15 cellular contexts compared by ENCODE assay signal in genomic region chrX:149198980-149199732, GRCh38.
DNase-seq lines count a peak whose midpoint lies in the region; ATAC-seq and TF ChIP-seq lines count a peak whose summit lies in the region.
"Had no signal": no experiment of that assay in that cellular context is flagged by ENCODE, and none has a peak within 500 bp of the region (broad histone marks: within the 10 kb centered on the region; RNA-seq: fewer than 3 reads in every experiment).

No MANE protein-coding gene starts in this region.

- no peak overlapping the region for H3K4me3 ChIP-seq in esophagus squamous epithelium
- H3K4me3 ChIP-seq in Peyer's patch, result no peak overlapping the region
- H3K4me3 ChIP-seq: SK-N-MC had no signal

- TF ChIP-seq POLR2A in esophagus squamous epithelium (IDR thresholded peaks at IDR 0.05) (no peak), Peyer's patch (IDR thresholded peaks at IDR 0.05) (no peak)

- no peak overlapping the region for H3K4me3 Mint-ChIP-seq in activated CD4-positive, alpha-beta memory T cell treated with anti-CD3 and anti-CD28 coated beads for 36 hours
- H3K4me3 Mint-ChIP-seq in activated CD4-positive, alpha-beta memory T cell treated with anti-CD3 and anti-CD28 coated beads, Interleukin-2, amount 10 ng/mL, durations not matched to agents 7 days and 5 days, result no peak overlapping the region
- H3K4me3 Mint-ChIP-seq: type B pancreatic cell had no signal

- H3K27ac ChIP-seq in esophagus squamous epithelium (no peak overlapping the region), Peyer's patch (no peak overlapping the region)
- H3K27ac ChIP-seq: SK-N-MC had no signal

- no peaks in the 10 kb centered on the region for H3K4me1 Mint-ChIP-seq in activated CD4-positive, alpha-beta memory T cell treated with anti-CD3 and anti-CD28 coated beads for 36 hours (ENCODE audit: low read depth)
- H3K4me1 Mint-ChIP-seq in activated CD4-positive, alpha-beta memory T cell treated with anti-CD3 and anti-CD28 coated beads, Interleukin-2, amount 10 ng/mL, durations not matched to agents 7 days and 5 days, result no peaks in the 10 kb centered on the region

- DNase-seq in activated CD4-positive, alpha-beta memory T cell treated with anti-CD3 and anti-CD28 coated beads for 36 hours, result peak; percentile 16
- DNase-seq in activated CD4-positive, alpha-beta memory T cell treated with anti-CD3 and anti-CD28 coated beads, Interleukin-2, amount 10 ng/mL, durations not matched to agents 7 days and 5 days, result no peak
- DNase-seq in stimulated activated CD8-positive, alpha-beta memory T cell treated with anti-CD3 and anti-CD28 coated beads, Interleukin-15, amount 100 ng/mL, for 48 hours (ENCODE audit: low read depth in 2 of 2), result peak; percentile 33 to 49
- DNase-seq in esophagus squamous epithelium (lab: John Stamatoyannopoulos, UW) (no peak), Peyer's patch (no peak), NCI-H1105 treated with DMSO at 0.1 percent for 48 hours (lab: John Stamatoyannopoulos, UW) (no peak)
- DNase-seq: aorta, DMS53, foreskin fibroblast, NCI-H187 treated with DMSO at 0.1 percent for 48 hours had no signal

- CTCF ChIA-PET in activated CD4-positive, alpha-beta memory T cell treated with anti-CD3 and anti-CD28 coated beads for 36 hours (lab: Charles Lee), result no interaction called here
- CTCF ChIA-PET in activated CD4-positive, alpha-beta memory T cell treated with anti-CD3 and anti-CD28 coated beads, Interleukin-2, amount 10 ng/mL, durations not matched to agents 7 days and 5 days (lab: Charles Lee), result no interaction called here

- peaks cover 3% of the 10 kb centered on the region for H3K9me3 Mint-ChIP-seq in activated CD4-positive, alpha-beta memory T cell treated with anti-CD3 and anti-CD28 coated beads for 36 hours
- no peaks in the 10 kb centered on the region for H3K9me3 Mint-ChIP-seq in activated CD4-positive, alpha-beta memory T cell treated with anti-CD3 and anti-CD28 coated beads, Interleukin-2, amount 10 ng/mL, durations not matched to agents 7 days and 5 days
- H3K9me3 Mint-ChIP-seq: type B pancreatic cell had no signal

- peaks cover 0 to 5% (median 0%) of the 10 kb centered on the region in 3 donors for H3K9me3 ChIP-seq in esophagus squamous epithelium
- no peaks in the 10 kb centered on the region for H3K9me3 ChIP-seq in Peyer's patch

- H3K36me3 ChIP-seq in esophagus squamous epithelium (no peaks in the 10 kb centered on the region), Peyer's patch (no peaks in the 10 kb centered on the region)

- H3K4me1 ChIP-seq in esophagus squamous epithelium (no peaks in the 10 kb centered on the region), Peyer's patch (no peaks in the 10 kb centered on the region)

- H3K27me3 Mint-ChIP-seq in activated CD4-positive, alpha-beta memory T cell treated with anti-CD3 and anti-CD28 coated beads for 36 hours, result peaks cover 3% of the 10 kb centered on the region
- H3K27me3 Mint-ChIP-seq in activated CD4-positive, alpha-beta memory T cell treated with anti-CD3 and anti-CD28 coated beads, Interleukin-2, amount 10 ng/mL, durations not matched to agents 7 days and 5 days, result no peaks in the 10 kb centered on the region
- H3K27me3 Mint-ChIP-seq: progenitor cell of endocrine pancreas, type B pancreatic cell had no signal

- no peak overlapping the region for H3K27ac Mint-ChIP-seq in activated CD4-positive, alpha-beta memory T cell treated with anti-CD3 and anti-CD28 coated beads for 36 hours
- H3K27ac Mint-ChIP-seq in activated CD4-positive, alpha-beta memory T cell treated with anti-CD3 and anti-CD28 coated beads, Interleukin-2, amount 10 ng/mL, durations not matched to agents 7 days and 5 days, result no peak overlapping the region
- H3K27ac Mint-ChIP-seq: progenitor cell of endocrine pancreas, type B pancreatic cell had no signal

- no peaks in the 10 kb centered on the region for H3K27me3 ChIP-seq in esophagus squamous epithelium
- no peaks in the 10 kb centered on the region for H3K27me3 ChIP-seq in Peyer's patch

- TF ChIP-seq CTCF in esophagus squamous epithelium (IDR thresholded peaks at IDR 0.05) (no peak), Peyer's patch (IDR thresholded peaks at IDR 0.05) (no peak)

- no peaks in the 10 kb centered on the region for H3K36me3 Mint-ChIP-seq in activated CD4-positive, alpha-beta memory T cell treated with anti-CD3 and anti-CD28 coated beads for 36 hours
- no peaks in the 10 kb centered on the region for H3K36me3 Mint-ChIP-seq in activated CD4-positive, alpha-beta memory T cell treated with anti-CD3 and anti-CD28 coated beads, Interleukin-2, amount 10 ng/mL, durations not matched to agents 7 days and 5 days (ENCODE audit: low read depth)
- H3K36me3 Mint-ChIP-seq: type B pancreatic cell had no signal

- ATAC-seq in GM21360 (IDR thresholded peaks at IDR 0.05; ENCODE audit: unreplicated experiment) (peak; percentile 80), HG03060 (IDR thresholded peaks at IDR 0.05; ENCODE audit: low read depth, unreplicated experiment) (peak; percentile 87)

- intact Hi-C loops in activated CD4-positive, alpha-beta memory T cell treated with anti-CD3 and anti-CD28 coated beads for 36 hours (cut with micrococcal nuclease), result no loop called here
- intact Hi-C loops in esophagus squamous epithelium (cut with DNase I), result no loop called here

- 84 to 99% methylated on average over 4 of the region's 11 CpGs for WGBS in esophagus squamous epithelium, 2 donors

- POLR2A ChIA-PET in activated CD4-positive, alpha-beta memory T cell treated with anti-CD3 and anti-CD28 coated beads for 36 hours (lab: Charles Lee), result no interaction called here
- POLR2A ChIA-PET in activated CD4-positive, alpha-beta memory T cell treated with anti-CD3 and anti-CD28 coated beads, Interleukin-2, amount 10 ng/mL, durations not matched to agents 7 days and 5 days (lab: Charles Lee), result no interaction called here

Comparison
In these comparisons a context has a peak if more than half of its experiments do, and no peak if none do; other contexts are left out.
1. DNase-seq: peak in activated CD4-positive, alpha-beta memory T cell treated with anti-CD3 and anti-CD28 coated beads for 36 hours (single experiment) and stimulated activated CD8-positive, alpha-beta memory T cell treated with anti-CD3 and anti-CD28 coated beads, Interleukin-15, amount 100 ng/mL, for 48 hours (2 of 2); none in activated CD4-positive, alpha-beta memory T cell treated with anti-CD3 and anti-CD28 coated beads, Interleukin-2, amount 10 ng/mL, durations not matched to agents 7 days and 5 days (single experiment), esophagus squamous epithelium (single experiment), Peyer's patch (0 of 3) and NCI-H1105 treated with DMSO at 0.1 percent for 48 hours (single experiment).